ENCODE assay signal across 30 cellular contexts in genomic region chr5:497090-497489, GRCh38.
"Had no signal": no experiment of that assay in that cellular context is flagged by ENCODE, and none has a peak within 500 bp of the region (broad histone marks: within the 10 kb centered on the region; RNA-seq: fewer than 3 reads in every experiment).

No MANE protein-coding gene starts in this region.

- H3K4me1 Mint-ChIP-seq: activated B cell treated with CpG ODN at 0.5 μM for 24 hours; activated CD4-positive, alpha-beta T cell treated with anti-CD3 and anti-CD28 coated beads, Interleukin-2, amount 10 ng/mL, durations not matched to agents 24 days and 14 days had no signal

- ATAC-seq: activated CD8-positive, alpha-beta T cell treated with anti-CD3 and anti-CD28 coated beads for 36 hours; activated naive CD4-positive, alpha-beta T cell treated with anti-CD3 and anti-CD28 coated beads, Interleukin-2, amount 50 U/mL, for 72 hours; body of pancreas had no signal

- H3K27ac Mint-ChIP-seq: activated B cell treated with CpG ODN at 0.5 μM for 24 hours; activated CD4-positive, alpha-beta memory T cell treated with anti-CD3 and anti-CD28 coated beads for 36 hours; activated CD4-positive, alpha-beta T cell treated with anti-CD3 and anti-CD28 coated beads, Interleukin-2, amount 10 ng/mL, durations not matched to agents 24 days and 14 days; activated CD8-positive, alpha-beta T cell treated with anti-CD3 and anti-CD28 coated beads for 36 hours; activated naive CD4-positive, alpha-beta T cell treated with anti-CD3 and anti-CD28 coated beads for 36 hours; activated naive CD4-positive, alpha-beta T cell treated with anti-CD3 and anti-CD28 coated beads, Interleukin-2, amount 50 U/mL, for 72 hours; activated naive CD8-positive, alpha-beta T cell treated with anti-CD3 and anti-CD28 coated beads for 36 hours; activated T-cell treated with anti-CD3 and anti-CD28 coated beads, Interleukin-2, amount 50 U/mL, for 24 hours; T-helper 1 cell treated with Interleukin-12 subunit alpha and Interleukin-12 subunit beta and Interleukin-4 antibody, amounts not matched to agents 30 μg/mL and 1 μg/mL, for 36 hours; T-helper 2 cell treated with Interferon-gamma antibody and Interleukin-4, amounts not matched to agents 5 μg/mL and 100 μg/mL, for 36 hours had no signal

- H3K4me3 ChIP-seq: adrenal gland, body of pancreas, breast epithelium had no signal

- H3K27me3 Mint-ChIP-seq: activated CD4-positive, alpha-beta T cell treated with anti-CD3 and anti-CD28 coated beads, Interleukin-2, amount 10 ng/mL, durations not matched to agents 24 days and 14 days had no signal

- DNase-seq: activated B cell treated with CpG ODN at 0.5 μM for 24 hours; activated CD4-positive, alpha-beta memory T cell treated with anti-CD3 and anti-CD28 coated beads for 36 hours; activated CD4-positive, alpha-beta T cell treated with anti-CD3 and anti-CD28 coated beads for 4 hours; activated CD4-positive, alpha-beta T cell treated with anti-CD3 and anti-CD28 coated beads, Interleukin-2, amount 10 ng/mL, durations not matched to agents 24 days and 14 days; activated CD4-positive, alpha-beta T cell treated with anti-CD3 and anti-CD28 coated beads, Interleukin-2, amount 50 U/mL, for 1 hour; activated CD4-positive, alpha-beta T cell treated with anti-CD3 and anti-CD28 coated beads, Interleukin-2, amount 50 U/mL, for 4 hours; activated CD4-positive, CD25-positive, alpha-beta regulatory T cell treated with anti-CD3 and anti-CD28 coated beads, Interleukin-2, amount 50 U/mL, for 72 hours; activated CD8-positive, alpha-beta memory T cell treated with anti-CD3 and anti-CD28 coated beads, Interleukin-2, amount 50 U/mL, for 48 hours; activated CD8-positive, alpha-beta T cell treated with anti-CD3 and anti-CD28 coated beads for 36 hours; activated effector memory CD4-positive, alpha-beta T cell treated with anti-CD3 and anti-CD28 coated beads, Interleukin-2, amount 50 U/mL, for 16 hours; activated gamma-delta T cell treated with Interleukin-2 at 50 U/mL for 16 hours; activated naive CD4-positive, alpha-beta T cell; activated naive CD4-positive, alpha-beta T cell treated with anti-CD3 and anti-CD28 coated beads for 36 hours; activated naive CD4-positive, alpha-beta T cell treated with anti-CD3 and anti-CD28 coated beads, Interleukin-2, amount 50 U/mL, for 16 hours; activated naive CD8-positive, alpha-beta T cell treated with anti-CD3 and anti-CD28 coated beads for 36 hours; activated T-cell treated with anti-CD3 and anti-CD28 coated beads, Interleukin-2, amount 50 U/mL, for 24 hours; activated T-cell treated with anti-CD3 and anti-CD28 coated beads, Interleukin-2, amount 50 U/mL, for 48 hours; adrenal gland; amniotic stem cell; aorta; body of pancreas; brain microvascular endothelial cell; central memory CD4-positive, alpha-beta T cell; T-helper 1 cell; T-helper 2 cell; T-helper 9 cell had no signal

- H3K4me3 Mint-ChIP-seq: activated B cell treated with CpG ODN at 0.5 μM for 24 hours; activated CD4-positive, alpha-beta memory T cell treated with anti-CD3 and anti-CD28 coated beads for 36 hours; activated CD4-positive, alpha-beta T cell treated with anti-CD3 and anti-CD28 coated beads, Interleukin-2, amount 10 ng/mL, durations not matched to agents 24 days and 14 days; activated CD8-positive, alpha-beta T cell treated with anti-CD3 and anti-CD28 coated beads for 36 hours; activated naive CD4-positive, alpha-beta T cell treated with anti-CD3 and anti-CD28 coated beads for 36 hours; activated naive CD8-positive, alpha-beta T cell treated with anti-CD3 and anti-CD28 coated beads for 36 hours; activated T-cell treated with anti-CD3 and anti-CD28 coated beads, Interleukin-2, amount 50 U/mL, for 24 hours; T-helper 1 cell treated with Interleukin-12 subunit alpha and Interleukin-12 subunit beta and Interleukin-4 antibody, amounts not matched to agents 30 μg/mL and 1 μg/mL, for 36 hours; T-helper 2 cell treated with Interferon-gamma antibody and Interleukin-4, amounts not matched to agents 5 μg/mL and 100 μg/mL, for 36 hours had no signal

- H3K36me3 Mint-ChIP-seq: activated CD4-positive, alpha-beta memory T cell treated with anti-CD3 and anti-CD28 coated beads for 36 hours; activated naive CD4-positive, alpha-beta T cell treated with anti-CD3 and anti-CD28 coated beads, Interleukin-2, amount 50 U/mL, for 72 hours; activated naive CD8-positive, alpha-beta T cell treated with anti-CD3 and anti-CD28 coated beads for 36 hours had no signal

- H3K9me3 Mint-ChIP-seq: activated B cell treated with CpG ODN at 0.5 μM for 24 hours; activated CD4-positive, alpha-beta memory T cell treated with anti-CD3 and anti-CD28 coated beads for 36 hours; activated CD4-positive, alpha-beta T cell treated with anti-CD3 and anti-CD28 coated beads, Interleukin-2, amount 10 ng/mL, durations not matched to agents 24 days and 14 days; activated CD8-positive, alpha-beta T cell treated with anti-CD3 and anti-CD28 coated beads for 36 hours; activated naive CD4-positive, alpha-beta T cell treated with anti-CD3 and anti-CD28 coated beads for 36 hours; activated naive CD4-positive, alpha-beta T cell treated with anti-CD3 and anti-CD28 coated beads, Interleukin-2, amount 50 U/mL, for 72 hours; activated naive CD8-positive, alpha-beta T cell treated with anti-CD3 and anti-CD28 coated beads for 36 hours; activated T-cell treated with anti-CD3 and anti-CD28 coated beads, Interleukin-2, amount 50 U/mL, for 24 hours; T-helper 1 cell treated with Interleukin-12 subunit alpha and Interleukin-12 subunit beta and Interleukin-4 antibody, amounts not matched to agents 30 μg/mL and 1 μg/mL, for 36 hours; T-helper 2 cell treated with Interferon-gamma antibody and Interleukin-4, amounts not matched to agents 5 μg/mL and 100 μg/mL, for 36 hours had no signal

- H3K36me3 ChIP-seq: adrenal gland, brain microvascular endothelial cell, breast epithelium had no signal
